8 cellular contexts compared by ENCODE assay signal in genomic region chr2:36459725-36460137, GRCh38.
A peak's percentile ranks its signal among the peaks of the same experiment; 100 is the strongest.
DNase-seq lines count a peak whose midpoint lies in the region; ATAC-seq lines count a peak whose summit lies in the region.

No MANE protein-coding gene starts in this region.

- H3K4me1 ChIP-seq in mucosa of rectum (ENCODE audit: control insufficient read depth in 2 of 2, insufficient read depth in 2 of 2, low read length in 2 of 2) = peaks cover 14 to 33% of the 10 kb centered on the region in 2 donors

- no peaks in the 10 kb centered on the region for H3K27me3 ChIP-seq in mucosa of rectum (ENCODE audit: control insufficient read depth in 2 of 2, insufficient read depth in 2 of 2, low read length in 2 of 2)

- no peaks in the 10 kb centered on the region for H3K9me3 Mint-ChIP-seq in activated naive CD8-positive, alpha-beta T cell treated with anti-CD3 and anti-CD28 coated beads, Interleukin-2, amount 50 U/mL, for 24 hours

- H3K27me3 Mint-ChIP-seq in activated naive CD8-positive, alpha-beta T cell treated with anti-CD3 and anti-CD28 coated beads, Interleukin-2, amount 50 U/mL, for 24 hours = no peaks in the 10 kb centered on the region

- H3K4me1 Mint-ChIP-seq in activated naive CD8-positive, alpha-beta T cell treated with anti-CD3 and anti-CD28 coated beads, Interleukin-2, amount 50 U/mL, for 24 hours = peaks cover 2% of the 10 kb centered on the region

- no peak overlapping the region for H3K4me3 ChIP-seq in mucosa of rectum (ENCODE audit: low read length in 2 of 2)

- no peak for ATAC-seq in activated naive CD8-positive, alpha-beta T cell treated with anti-CD3 and anti-CD28 coated beads, Interleukin-2, amount 50 U/mL, for 24 hours

- H3K27ac ChIP-seq in mucosa of rectum (ENCODE audit: low read depth in 2 of 2, low read length in 2 of 2) = peak overlapping the region; percentile 31 to 33

- no peaks in the 10 kb centered on the region for H3K9me3 ChIP-seq in mucosa of rectum (ENCODE audit: control insufficient read depth in 2 of 2, low read length in 2 of 2)

- no peak overlapping the region for H3K9ac ChIP-seq in mucosa of rectum (ENCODE audit: low read depth in 1 of 2, low read length in 2 of 2)

- H3K36me3 ChIP-seq in mucosa of rectum (ENCODE audit: control insufficient read depth in 2 of 2, insufficient read depth in 2 of 2, low read length in 2 of 2) = peaks cover 5 to 7% of the 10 kb centered on the region in 2 donors

- H3K4me3 Mint-ChIP-seq in activated naive CD8-positive, alpha-beta T cell treated with anti-CD3 and anti-CD28 coated beads, Interleukin-2, amount 50 U/mL, for 24 hours = no peak overlapping the region

- no peak overlapping the region for H3K27ac Mint-ChIP-seq in activated naive CD8-positive, alpha-beta T cell treated with anti-CD3 and anti-CD28 coated beads, Interleukin-2, amount 50 U/mL, for 24 hours

- H3K36me3 Mint-ChIP-seq in activated naive CD8-positive, alpha-beta T cell treated with anti-CD3 and anti-CD28 coated beads, Interleukin-2, amount 50 U/mL, for 24 hours (ENCODE audit: low read depth) = peaks cover 8% of the 10 kb centered on the region

- DNase-seq in ELR (ENCODE audit: low read depth) (peak; percentile 80), NCI-H2196 (lab: John Stamatoyannopoulos, UW; ENCODE audit: unreplicated experiment) (peak; percentile 49), dermis microvascular lymphatic vessel endothelial cell (ENCODE audit: low read depth in 2 of 2) (peak; percentile 55 to 76), T-helper 9 cell (no peak)
- no peak for DNase-seq in activated naive CD8-positive, alpha-beta T cell treated with anti-CD3 and anti-CD28 coated beads, Interleukin-2, amount 50 U/mL, for 24 hours
- no peak for DNase-seq in activated CD4-positive, alpha-beta T cell treated with anti-CD3 and anti-CD28 coated beads, Interleukin-2, amount 50 U/mL, for 4 hours
- DNase-seq in activated CD4-positive, CD25-positive, alpha-beta regulatory T cell treated with anti-CD3 and anti-CD28 coated beads, Interleukin-2, amount 50 U/mL, for 72 hours = no peak

Comparison
In these comparisons a context has a peak if more than half of its experiments do, and no peak if none do; other contexts are left out.
1. DNase-seq: peak in ELR (single experiment), NCI-H2196 (single experiment) and dermis microvascular lymphatic vessel endothelial cell (2 of 2); none in activated naive CD8-positive, alpha-beta T cell treated with anti-CD3 and anti-CD28 coated beads, Interleukin-2, amount 50 U/mL, for 24 hours (single experiment), T-helper 9 cell (single experiment), activated CD4-positive, alpha-beta T cell treated with anti-CD3 and anti-CD28 coated beads, Interleukin-2, amount 50 U/mL, for 4 hours (0 of 2) and activated CD4-positive, CD25-positive, alpha-beta regulatory T cell treated with anti-CD3 and anti-CD28 coated beads, Interleukin-2, amount 50 U/mL, for 72 hours (single experiment).